Comparison of ENCODE assay signal across 29 cellular contexts in the genomic region with DNA sequence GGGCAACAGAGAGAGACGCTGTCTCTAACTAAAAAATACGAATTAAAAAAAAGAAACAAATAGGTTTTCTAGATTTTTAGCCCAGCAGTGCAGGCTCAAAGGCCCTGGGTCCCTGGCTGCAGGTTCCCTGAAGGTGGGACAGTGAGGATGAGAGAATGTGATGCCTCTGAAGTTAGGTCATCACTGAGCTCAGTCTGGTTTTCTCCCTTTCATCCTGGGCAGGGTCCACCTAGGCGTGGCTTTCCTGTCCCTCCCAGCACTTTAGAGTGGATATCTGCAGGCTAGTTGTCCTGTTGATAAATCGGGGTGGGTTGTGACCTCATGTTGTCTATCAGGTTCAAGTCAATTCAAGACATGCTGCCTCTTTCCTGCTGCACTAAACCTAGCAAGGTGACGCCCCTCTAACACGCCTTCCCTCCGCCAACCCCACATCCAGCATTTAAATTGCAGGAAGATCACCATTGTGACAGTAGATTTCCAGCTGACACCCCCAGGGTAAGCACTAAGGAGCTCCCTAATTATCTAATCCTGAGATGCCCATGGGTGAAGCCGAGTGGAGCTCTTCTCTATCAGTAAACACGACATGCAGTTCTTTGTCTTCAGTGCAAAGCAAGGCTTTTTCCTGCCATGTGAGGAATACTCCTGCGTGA.
A peak's percentile ranks its signal among the peaks of the same experiment; 100 is the strongest.
DNase-seq lines count a peak whose midpoint lies in the region; ATAC-seq and TF ChIP-seq lines count a peak whose summit lies in the region.
"Had no signal": no experiment of that assay in that cellular context is flagged by ENCODE, and none has a peak within 500 bp of the region (broad histone marks: within the 10 kb centered on the region; RNA-seq: fewer than 3 reads in every experiment).

No MANE protein-coding gene starts in this region.

- no peak for ATAC-seq in Right ventricle myocardium inferior
- no peak for ATAC-seq in activated T-cell treated with anti-CD3 and anti-CD28 coated beads, Interleukin-2, amount 50 U/mL, for 72 hours (replicated peaks in 1 of 2)
- ATAC-seq in lower lobe of right lung, result no peak
- ATAC-seq: effector memory CD8-positive, alpha-beta T cell; T-helper 17 cell had no signal

- no peak for TF ChIP-seq CTCF in left ventricle myocardium inferior (IDR thresholded peaks at IDR 0.05; ENCODE audit: borderline replicate concordance)
- no peak for TF ChIP-seq CTCF in WERI-Rb-1 (IDR thresholded peaks at IDR 0.05; ENCODE audit: low read depth, low read length)
- TF ChIP-seq CTCF in mesothelial cell of epicardium (IDR thresholded peaks at IDR 0.05; ENCODE audit: unreplicated experiment), result no peak
- no peak for TF ChIP-seq CTCF in type B pancreatic cell (conservative IDR thresholded peaks at IDR 0.05)
- no peak for TF ChIP-seq CTCF in lower lobe of right lung (IDR thresholded peaks at IDR 0.05)

- H3K9me3 Mint-ChIP-seq in mesothelial cell of epicardium (peaks cover 16% of the 10 kb centered on the region), type B pancreatic cell (no peaks in the 10 kb centered on the region)
- H3K9me3 Mint-ChIP-seq in activated T-cell treated with anti-CD3 and anti-CD28 coated beads, Interleukin-2, amount 50 U/mL, for 72 hours, result peaks cover 2 to 13% of the 10 kb centered on the region in 2 donors
- H3K9me3 Mint-ChIP-seq in activated CD4-positive, alpha-beta T cell treated with anti-CD3 and anti-CD28 coated beads, Interleukin-2, amount 10 ng/mL, durations not matched to agents 7 days and 5 days, result peaks cover 23% of the 10 kb centered on the region

- H3K27me3 Mint-ChIP-seq in mesothelial cell of epicardium (ENCODE audit: low read depth), result no peaks in the 10 kb centered on the region
- peaks cover 5% of the 10 kb centered on the region for H3K27me3 Mint-ChIP-seq in type B pancreatic cell
- H3K27me3 Mint-ChIP-seq in activated T-cell treated with anti-CD3 and anti-CD28 coated beads, Interleukin-2, amount 50 U/mL, for 72 hours (ENCODE audit: low read depth), result no peaks in the 10 kb centered on the region
- H3K27me3 Mint-ChIP-seq in activated CD4-positive, alpha-beta T cell treated with anti-CD3 and anti-CD28 coated beads, Interleukin-2, amount 10 ng/mL, durations not matched to agents 7 days and 5 days, result peaks cover 5% of the 10 kb centered on the region

- CTCF ChIA-PET in activated CD4-positive, alpha-beta T cell treated with anti-CD3 and anti-CD28 coated beads, Interleukin-2, amount 10 ng/mL, durations not matched to agents 7 days and 5 days (lab: Charles Lee), result interaction anchor here (0.5 to 1.3 kb wide), 2 partner anchors 14 to 558 kb away, joined by 3 to 5 read pairs; no protein-coding TSS in a partner anchor

- H3K36me3 Mint-ChIP-seq in mesothelial cell of epicardium, result no peaks in the 10 kb centered on the region
- no peaks in the 10 kb centered on the region for H3K36me3 Mint-ChIP-seq in type B pancreatic cell
- H3K36me3 Mint-ChIP-seq in activated T-cell treated with anti-CD3 and anti-CD28 coated beads, Interleukin-2, amount 50 U/mL, for 72 hours (ENCODE audit: insufficient read depth in 2 of 2), result peaks cover 0 to 9% of the 10 kb centered on the region in 2 donors
- H3K36me3 Mint-ChIP-seq in activated CD4-positive, alpha-beta T cell treated with anti-CD3 and anti-CD28 coated beads, Interleukin-2, amount 10 ng/mL, durations not matched to agents 7 days and 5 days (ENCODE audit: low read depth), result no peaks in the 10 kb centered on the region
- H3K36me3 Mint-ChIP-seq: CD8-positive, alpha-beta memory T cell had no signal

- H3K4me1 ChIP-seq in left ventricle myocardium inferior (peaks cover 22% of the 10 kb centered on the region), lower lobe of right lung (no peaks in the 10 kb centered on the region)
- H3K4me1 ChIP-seq: spleen had no signal

- H3K4me3 Mint-ChIP-seq in mesothelial cell of epicardium, result no peak overlapping the region
- H3K4me3 Mint-ChIP-seq in type B pancreatic cell, result peak overlapping the region; percentile 13
- no peak overlapping the region for H3K4me3 Mint-ChIP-seq in activated T-cell treated with anti-CD3 and anti-CD28 coated beads, Interleukin-2, amount 50 U/mL, for 72 hours
- no peak overlapping the region for H3K4me3 Mint-ChIP-seq in activated CD4-positive, alpha-beta T cell treated with anti-CD3 and anti-CD28 coated beads, Interleukin-2, amount 10 ng/mL, durations not matched to agents 7 days and 5 days
- H3K4me3 Mint-ChIP-seq: B cell; CD8-positive, alpha-beta memory T cell; effector memory CD8-positive, alpha-beta T cell; memory B cell; T-helper 17 cell had no signal

- POLR2A ChIA-PET in activated CD4-positive, alpha-beta T cell treated with anti-CD3 and anti-CD28 coated beads, Interleukin-2, amount 10 ng/mL, durations not matched to agents 7 days and 5 days (lab: Charles Lee), result no interaction called here

- H3K27ac ChIP-seq in left ventricle myocardium inferior (replicated peaks) (peak overlapping the region; percentile 58), WERI-Rb-1 (no peak overlapping the region), lower lobe of right lung (no peak overlapping the region)
- H3K27ac ChIP-seq: heart right ventricle, spleen, transverse colon had no signal

- H3K4me1 Mint-ChIP-seq in mesothelial cell of epicardium (peaks cover 11% of the 10 kb centered on the region), type B pancreatic cell (ENCODE audit: unreplicated experiment) (peaks cover 21% of the 10 kb centered on the region)
- H3K4me1 Mint-ChIP-seq in activated T-cell treated with anti-CD3 and anti-CD28 coated beads, Interleukin-2, amount 50 U/mL, for 72 hours (ENCODE audit: low read depth), result no peaks in the 10 kb centered on the region
- H3K4me1 Mint-ChIP-seq in activated CD4-positive, alpha-beta T cell treated with anti-CD3 and anti-CD28 coated beads, Interleukin-2, amount 10 ng/mL, durations not matched to agents 7 days and 5 days, result no peaks in the 10 kb centered on the region
- H3K4me1 Mint-ChIP-seq: B cell; CD8-positive, alpha-beta memory T cell; memory B cell; T-helper 17 cell had no signal

- intact Hi-C loops in left ventricle myocardium inferior (cut with micrococcal nuclease) (no loop called here), Right ventricle myocardium inferior (cut with DNase I) (no loop called here), lower lobe of right lung (cut with DNase I) (no loop called here)

- peak overlapping the region; percentile 19 for H3K27ac Mint-ChIP-seq in mesothelial cell of epicardium
- peak overlapping the region; percentile 63 for H3K27ac Mint-ChIP-seq in type B pancreatic cell
- no peak overlapping the region for H3K27ac Mint-ChIP-seq in activated T-cell treated with anti-CD3 and anti-CD28 coated beads, Interleukin-2, amount 50 U/mL, for 72 hours
- H3K27ac Mint-ChIP-seq in activated CD4-positive, alpha-beta T cell treated with anti-CD3 and anti-CD28 coated beads, Interleukin-2, amount 10 ng/mL, durations not matched to agents 7 days and 5 days, result no peak overlapping the region
- H3K27ac Mint-ChIP-seq: B cell; effector memory CD8-positive, alpha-beta T cell; memory B cell; T-helper 17 cell had no signal

- DNase-seq in left ventricle myocardium inferior (no peak), Right ventricle myocardium inferior (ENCODE audit: missing footprints) (no peak), WERI-Rb-1 (no peak), mesothelial cell of epicardium (ENCODE audit: low spot score in 2 of 2, unreplicated experiment in 2 of 2) (no peak), type B pancreatic cell (ENCODE audit: extremely low spot score, unreplicated experiment) (no peak), lower lobe of right lung (no peak)
- no peak for DNase-seq in activated T-cell treated with anti-CD3 and anti-CD28 coated beads, Interleukin-2, amount 50 U/mL, for 72 hours
- no peak for DNase-seq in activated CD4-positive, alpha-beta T cell treated with anti-CD3 and anti-CD28 coated beads, Interleukin-2, amount 10 ng/mL, durations not matched to agents 7 days and 5 days
- DNase-seq: activated CD4-positive, alpha-beta T cell treated with anti-CD3 and anti-CD28 coated beads, Interleukin-2, amount 50 U/mL, for 48 hours; activated CD4-positive, CD25-positive, alpha-beta regulatory T cell; activated naive CD4-positive, alpha-beta T cell treated with anti-CD3 and anti-CD28 coated beads, Interleukin-2, amount 50 U/mL, for 16 hours; amniotic stem cell; CD8-positive, alpha-beta memory T cell; cortex of kidney; effector memory CD8-positive, alpha-beta T cell; erythroblast; GDM1; HCEC 1CT; heart right ventricle; Karpas-422; NCI-H1436; NCI-H446; OCI-M1; SK-N-SH; spleen; T-helper 17 cell; transverse colon had no signal

- no peak overlapping the region for H3K4me3 ChIP-seq in left ventricle myocardium inferior
- peak overlapping the region; percentile 32 for H3K4me3 ChIP-seq in WERI-Rb-1 (ENCODE audit: low read depth, low read length)
- H3K4me3 ChIP-seq in lower lobe of right lung, result no peak overlapping the region
- H3K4me3 ChIP-seq: heart right ventricle, spleen, transverse colon had no signal

- peaks cover 18% of the 10 kb centered on the region for H3K27me3 ChIP-seq in left ventricle myocardium inferior (ENCODE audit: low read depth)
- H3K27me3 ChIP-seq in WERI-Rb-1 (ENCODE audit: insufficient read depth, low read depth, severe bottlenecking), result no peaks in the 10 kb centered on the region
- H3K27me3 ChIP-seq in lower lobe of right lung (ENCODE audit: low read depth), result no peaks in the 10 kb centered on the region
- H3K27me3 ChIP-seq: spleen, transverse colon had no signal

- H3K9me3 ChIP-seq in left ventricle myocardium inferior (replicated peaks) (peaks cover 27% of the 10 kb centered on the region), WERI-Rb-1 (ENCODE audit: severe bottlenecking) (peaks cover 12% of the 10 kb centered on the region), lower lobe of right lung (peaks cover 3% of the 10 kb centered on the region)
- H3K9me3 ChIP-seq: SK-N-SH, transverse colon had no signal

- H3K36me3 ChIP-seq in left ventricle myocardium inferior (no peaks in the 10 kb centered on the region), WERI-Rb-1 (no peaks in the 10 kb centered on the region), lower lobe of right lung (no peaks in the 10 kb centered on the region)
- H3K36me3 ChIP-seq: heart right ventricle, spleen, transverse colon had no signal

Comparison
In these comparisons a context has a peak if more than half of its experiments do, and no peak if none do; other contexts are left out.
1. H3K27ac Mint-ChIP-seq: peak in mesothelial cell of epicardium (single experiment) and type B pancreatic cell (single experiment); none in activated T-cell treated with anti-CD3 and anti-CD28 coated beads, Interleukin-2, amount 50 U/mL, for 72 hours (single experiment) and activated CD4-positive, alpha-beta T cell treated with anti-CD3 and anti-CD28 coated beads, Interleukin-2, amount 10 ng/mL, durations not matched to agents 7 days and 5 days (single experiment).